ENCODE assay signal across 38 cellular contexts in genomic region chr19:6156033-6156432, GRCh38. TPM values are rescaled to one million over a fixed set of nuclear protein-coding genes. Genes with fewer than 3 reads are reported as not detected.
"Had no signal": no experiment of that assay in that cellular context is flagged by ENCODE, and none has a peak within 500 bp of the region (broad histone marks: within the 10 kb centered on the region; RNA-seq: fewer than 3 reads in every experiment).

No MANE protein-coding gene starts in this region.

- H3K9me3 ChIP-seq: adrenal gland, body of pancreas had no signal

- H3K4me1 ChIP-seq: adrenal gland, body of pancreas, breast epithelium had no signal

- ATAC-seq: activated CD8-positive, alpha-beta T cell treated with anti-CD3 and anti-CD28 coated beads for 36 hours; activated naive CD4-positive, alpha-beta T cell treated with anti-CD3 and anti-CD28 coated beads, Interleukin-2, amount 50 U/mL, for 72 hours; activated T-cell treated with anti-CD3 and anti-CD28 coated beads, Interleukin-2, amount 50 U/mL, for 4 hours; activated T-cell treated with anti-CD3 and anti-CD28 coated beads, Interleukin-2, amount 50 U/mL, for 72 hours; activated T-helper 17 cell treated with anti-CD3 and anti-CD28 coated beads, Interleukin-2, amount 50 U/mL, for 72 hours; body of pancreas had no signal

- H3K27ac ChIP-seq: adrenal gland, body of pancreas, brain microvascular endothelial cell, breast epithelium, cardiac muscle cell, VCaP had no signal

- H3K36me3 ChIP-seq: adrenal gland, brain microvascular endothelial cell, breast epithelium, cardiac muscle cell had no signal

- FAIRE-seq: astrocyte, TTC549 had no signal

- H3K4me3 ChIP-seq: adrenal gland, body of pancreas, breast epithelium, cardiac muscle cell had no signal

- H3K27me3 ChIP-seq: adrenal gland, body of pancreas, brain microvascular endothelial cell, breast epithelium, cardiac muscle cell had no signal

- DNase-seq: activated B cell treated with CpG ODN at 0.5 μM for 24 hours; activated CD4-positive, alpha-beta memory T cell treated with anti-CD3 and anti-CD28 coated beads for 36 hours; activated CD4-positive, alpha-beta T cell treated with anti-CD3 and anti-CD28 coated beads for 4 hours; activated CD4-positive, alpha-beta T cell treated with anti-CD3 and anti-CD28 coated beads, Interleukin-2, amount 10 ng/mL, durations not matched to agents 24 days and 14 days; activated CD4-positive, alpha-beta T cell treated with anti-CD3 and anti-CD28 coated beads, Interleukin-2, amount 50 U/mL, for 1 hour; activated CD4-positive, alpha-beta T cell treated with anti-CD3 and anti-CD28 coated beads, Interleukin-2, amount 50 U/mL, for 4 hours; activated CD4-positive, CD25-positive, alpha-beta regulatory T cell treated with anti-CD3 and anti-CD28 coated beads, Interleukin-2, amount 50 U/mL, for 72 hours; activated CD8-positive, alpha-beta memory T cell treated with anti-CD3 and anti-CD28 coated beads, Interleukin-2, amount 50 U/mL, for 4 hours; activated CD8-positive, alpha-beta T cell treated with anti-CD3 and anti-CD28 coated beads for 36 hours; activated effector memory CD4-positive, alpha-beta T cell treated with anti-CD3 and anti-CD28 coated beads, Interleukin-2, amount 50 U/mL, for 16 hours; activated gamma-delta T cell treated with Interleukin-2 at 50 U/mL for 16 hours; activated naive CD4-positive, alpha-beta T cell; activated naive CD4-positive, alpha-beta T cell treated with anti-CD3 and anti-CD28 coated beads for 36 hours; activated naive CD4-positive, alpha-beta T cell treated with anti-CD3 and anti-CD28 coated beads, Interleukin-2, amount 50 U/mL, for 16 hours; activated naive CD8-positive, alpha-beta T cell treated with anti-CD3 and anti-CD28 coated beads for 36 hours; activated T-cell treated with anti-CD3 and anti-CD28 coated beads for 4 hours; activated T-cell treated with anti-CD3 and anti-CD28 coated beads, Interleukin-2, amount 50 U/mL, for 1 hour; activated T-cell treated with anti-CD3 and anti-CD28 coated beads, Interleukin-2, amount 50 U/mL, for 4 hours; activated T-cell treated with anti-CD3 and anti-CD28 coated beads, Interleukin-2, amount 50 U/mL, for 72 hours; adrenal gland; amniotic stem cell; aorta; body of pancreas; brain microvascular endothelial cell; caudate nucleus; cerebellar nuclear complex; T-helper 1 cell; T-helper 2 cell; T-helper 9 cell had no signal

RNA-seq across cellular contexts. Expression of gene ACSBG2, which starts 20.6 kb away (rescaled TPM):
- total RNA-seq: activated B cell treated with CpG ODN at 0.5 μM for 24 hours; activated CD4-positive, alpha-beta memory T cell treated with anti-CD3 and anti-CD28 coated beads for 36 hours; activated CD4-positive, alpha-beta T cell treated with anti-CD3 and anti-CD28 coated beads, Interleukin-2, amount 10 ng/mL, durations not matched to agents 24 days and 14 days; activated CD8-positive, alpha-beta memory T cell treated with anti-CD3 and anti-CD28 coated beads for 36 hours; activated CD8-positive, alpha-beta T cell treated with anti-CD3 and anti-CD28 coated beads for 36 hours; activated naive CD4-positive, alpha-beta T cell treated with anti-CD3 and anti-CD28 coated beads for 36 hours; activated naive CD8-positive, alpha-beta T cell treated with anti-CD3 and anti-CD28 coated beads for 36 hours; activated T-cell treated with anti-CD3 and anti-CD28 coated beads, Interleukin-2, amount 50 U/mL, for 4 hours; activated T-cell treated with anti-CD3 and anti-CD28 coated beads, Interleukin-2, amount 50 U/mL, for 72 hours; activated T-helper 1 cell treated with anti-CD3 and anti-CD28 coated beads, Interleukin-12 subunit alpha, Interleukin-12 subunit beta, Interleukin-2, Interleukin-4 antibody, amounts not matched to agents 30 ng/mL and 10 ng/mL and 1 ng/mL, durations not matched to agents 14 hours and 24 hours and 36 hours; activated T-helper 17 cell treated with anti-CD3 and anti-CD28 coated beads, Interleukin-2, amount 50 U/mL, for 72 hours; adrenal gland; aorta; astrocyte; body of pancreas; cardiac muscle cell had no signal
- polyA plus RNA-seq: adrenal gland, cardiac muscle cell had no signal
